Comparison of ENCODE assay signal across 25 cellular contexts in genomic region chr14:95675486-95675885, GRCh38. TPM values are rescaled to one million over a fixed set of nuclear protein-coding genes. Genes with fewer than 3 reads are reported as not detected.
"Had no signal": no experiment of that assay in that cellular context is flagged by ENCODE, and none has a peak within 500 bp of the region (broad histone marks: within the 10 kb centered on the region; RNA-seq: fewer than 3 reads in every experiment).

No MANE protein-coding gene starts in this region.

- H3K4me3 Mint-ChIP-seq: activated naive CD8-positive, alpha-beta T cell; immature natural killer cell; neural crest cell had no signal

- H3K36me3 Mint-ChIP-seq: activated naive CD8-positive, alpha-beta T cell; immature natural killer cell had no signal

- H3K4me3 ChIP-seq: gastroesophageal sphincter, heart right ventricle, left ventricle myocardium inferior, prostate gland, thyroid gland had no signal

- ATAC-seq: esophagus mucosa, gastroesophageal sphincter, heart right ventricle, right cardiac atrium had no signal

- H3K4me1 Mint-ChIP-seq: immature natural killer cell had no signal

- H3K36me3 ChIP-seq: gastroesophageal sphincter, heart right ventricle, left ventricle myocardium inferior, prostate gland, thyroid gland had no signal

- DNase-seq: activated CD4-positive, CD25-positive, alpha-beta regulatory T cell treated with anti-CD3 and anti-CD28 coated beads, Interleukin-2, amount 50 U/mL, for 72 hours; activated CD8-positive, alpha-beta memory T cell treated with anti-CD3 and anti-CD28 coated beads for 24 hours; activated CD8-positive, alpha-beta memory T cell treated with anti-CD3 and anti-CD28 coated beads, Interleukin-2, amount 50 U/mL, for 48 hours; activated gamma-delta T cell; activated T-cell treated with anti-CD3 and anti-CD28 coated beads, Interleukin-2, amount 50 U/mL, for 48 hours; cerebellar nuclear complex; effector CD4-positive, alpha-beta T cell; heart right ventricle; immature natural killer cell; kidney glomerular epithelial cell; left ventricle myocardium inferior; mammary epithelial cell; right cardiac atrium; stimulated activated CD4-positive, alpha-beta T cell treated with anti-CD3 and anti-CD28 coated beads, Interleukin-2, amount 100 ng/mL, for 24 hours; stimulated activated naive CD4-positive, alpha-beta T cell treated with Interleukin-2 at 50 U/mL for 16 hours; thyroid gland had no signal

- H3K27ac Mint-ChIP-seq: activated naive CD8-positive, alpha-beta T cell; immature natural killer cell had no signal

- H3K4me1 ChIP-seq: gastroesophageal sphincter, heart right ventricle, left ventricle myocardium inferior, prostate gland, thyroid gland had no signal

- H3K9me3 ChIP-seq: prostate gland, thyroid gland had no signal

- H3K27me3 ChIP-seq: thyroid gland had no signal

- H3K27ac ChIP-seq: gastroesophageal sphincter, heart right ventricle, left ventricle myocardium inferior, prostate gland, thyroid gland had no signal

- H3K9me3 Mint-ChIP-seq: immature natural killer cell had no signal

RNA-seq across cellular contexts. Expression of gene TCL1B, which starts 10.7 kb away (rescaled TPM):
- total RNA-seq: bronchial epithelial cell, esophagus mucosa, gastroesophageal sphincter, heart right ventricle, left ventricle myocardium inferior, mammary epithelial cell, neural crest cell, osteocyte, right cardiac atrium, subcutaneous adipose tissue, thyroid gland, ureter had no signal

RNA-seq across cellular contexts. Expression of gene TCL1A, which starts 38.4 kb away (rescaled TPM):
- total RNA-seq: bronchial epithelial cell, gastroesophageal sphincter, left ventricle myocardium inferior, mammary epithelial cell, neural crest cell, osteocyte, right cardiac atrium, subcutaneous adipose tissue, thyroid gland, ureter had no signal
